ENCODE assay signal across 8 cellular contexts in the genomic region with DNA sequence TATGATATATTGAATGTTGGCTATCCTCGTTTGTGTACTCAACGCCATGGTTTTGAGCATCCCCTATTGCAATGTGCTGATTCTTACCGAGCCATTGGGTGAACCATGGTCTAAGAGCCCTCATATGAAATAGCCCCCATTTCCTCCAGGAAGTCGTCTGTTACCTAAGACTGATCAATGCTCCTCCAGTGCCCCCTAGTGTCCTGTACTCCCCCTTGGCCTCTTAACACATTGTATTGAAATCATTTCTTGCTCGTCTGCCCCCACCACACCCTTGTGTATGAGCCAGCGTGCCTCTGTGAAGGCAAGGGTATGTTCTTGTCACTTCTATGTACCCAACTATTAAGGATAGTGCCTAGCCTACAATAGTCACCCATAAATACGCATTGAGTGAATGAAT. TPM values are rescaled to one million over a fixed set of nuclear protein-coding genes. Genes with fewer than 3 reads are reported as not detected.
DNase-seq lines count a peak whose midpoint lies in the region; ATAC-seq and TF ChIP-seq lines count a peak whose summit lies in the region.

No MANE protein-coding gene starts in this region.

- intact Hi-C loops in vagina (cut with DNase I): no loop called here

- peak; percentile 62 for ATAC-seq in HG02970 (IDR thresholded peaks at IDR 0.05; ENCODE audit: low FRiP score, unreplicated experiment)

- TF ChIP-seq CTCF in GM12864 (IDR thresholded peaks at IDR 0.05; ENCODE audit: low read depth, low read length, missing control alignments): peak; percentile 71
- peak in 1 of 3 experiments; percentile 14 for TF ChIP-seq CTCF in vagina (IDR thresholded peaks at IDR 0.05)

- H3K27ac ChIP-seq in vagina: no peak overlapping the region

- H3K9me3 Mint-ChIP-seq in activated CD4-positive, alpha-beta memory T cell treated with anti-CD3 and anti-CD28 coated beads, Interleukin-2, amount 10 ng/mL, durations not matched to agents 7 days and 5 days: no peaks in the 10 kb centered on the region

- H3K27me3 ChIP-seq in vagina: no peaks in the 10 kb centered on the region

- no peak overlapping the region for H3K4me3 Mint-ChIP-seq in activated CD4-positive, alpha-beta memory T cell treated with anti-CD3 and anti-CD28 coated beads, Interleukin-2, amount 10 ng/mL, durations not matched to agents 7 days and 5 days

- POLR2A ChIA-PET in activated CD4-positive, alpha-beta memory T cell treated with anti-CD3 and anti-CD28 coated beads, Interleukin-2, amount 10 ng/mL, durations not matched to agents 7 days and 5 days (lab: Charles Lee): interaction anchor here (1.3 kb wide), 1 partner anchor 11 kb away, joined by 4 read pairs; a partner anchor contains a TSS

- H3K27ac Mint-ChIP-seq in activated CD4-positive, alpha-beta memory T cell treated with anti-CD3 and anti-CD28 coated beads, Interleukin-2, amount 10 ng/mL, durations not matched to agents 7 days and 5 days: no peak overlapping the region

- no peaks in the 10 kb centered on the region for H3K4me1 ChIP-seq in vagina

- no peaks in the 10 kb centered on the region for H3K36me3 Mint-ChIP-seq in activated CD4-positive, alpha-beta memory T cell treated with anti-CD3 and anti-CD28 coated beads, Interleukin-2, amount 10 ng/mL, durations not matched to agents 7 days and 5 days (ENCODE audit: low read depth)

- CTCF ChIA-PET in activated CD4-positive, alpha-beta memory T cell treated with anti-CD3 and anti-CD28 coated beads, Interleukin-2, amount 10 ng/mL, durations not matched to agents 7 days and 5 days (lab: Charles Lee): interaction anchor here (1.6 kb wide), 1 partner anchor 11 kb away, joined by 5 read pairs; a partner anchor contains a TSS

- no peaks in the 10 kb centered on the region for H3K36me3 ChIP-seq in vagina

- H3K9me3 ChIP-seq in vagina: no peaks in the 10 kb centered on the region

- H3K4me3 ChIP-seq in GM12864 (ENCODE audit: low read depth, low read length) (no peak overlapping the region), vagina (no peak overlapping the region)

- H3K4me1 Mint-ChIP-seq in activated CD4-positive, alpha-beta memory T cell treated with anti-CD3 and anti-CD28 coated beads, Interleukin-2, amount 10 ng/mL, durations not matched to agents 7 days and 5 days: no peaks in the 10 kb centered on the region

- peak; percentile 18 for DNase-seq in 8988T
- peak; percentile 64 for DNase-seq in GM12864 (ENCODE audit: low read depth)
- peak; percentile 23 for DNase-seq in NCI-H526 treated with DMSO at 0.1 percent for 48 hours (lab: John Stamatoyannopoulos, UW)
- peak; percentile 51 for DNase-seq in activated CD4-positive, alpha-beta memory T cell treated with anti-CD3 and anti-CD28 coated beads, Interleukin-2, amount 10 ng/mL, durations not matched to agents 7 days and 5 days
- DNase-seq in fibroblast of gingiva (ENCODE audit: low read depth): peak; percentile 14
- peak; percentile 32 for DNase-seq in putamen (ENCODE audit: low spot score)
- DNase-seq in vagina (ENCODE audit: extremely low spot score in 2 of 2): no peak

- peaks cover 21% of the 10 kb centered on the region for H3K27me3 Mint-ChIP-seq in activated CD4-positive, alpha-beta memory T cell treated with anti-CD3 and anti-CD28 coated beads, Interleukin-2, amount 10 ng/mL, durations not matched to agents 7 days and 5 days

- no peak for TF ChIP-seq POLR2A in vagina (IDR thresholded peaks at IDR 0.05)

RNA-seq across cellular contexts. Expression of a gene that starts 11.2 kb away (rescaled TPM):
- total RNA-seq in activated CD4-positive, alpha-beta memory T cell treated with anti-CD3 and anti-CD28 coated beads, Interleukin-2, amount 10 ng/mL, durations not matched to agents 7 days and 5 days: 10 to 100 TPM; 12.6 to 15.2 TPM
- total RNA-seq in vagina: 13.0 TPM

Comparison
In these comparisons a context has a peak if more than half of its experiments do, and no peak if none do; other contexts are left out.
1. DNase-seq: peak in 8988T (single experiment), GM12864 (single experiment), NCI-H526 treated with DMSO at 0.1 percent for 48 hours (single experiment), activated CD4-positive, alpha-beta memory T cell treated with anti-CD3 and anti-CD28 coated beads, Interleukin-2, amount 10 ng/mL, durations not matched to agents 7 days and 5 days (single experiment), fibroblast of gingiva (single experiment) and putamen (single experiment); none in vagina (0 of 2).